8 cellular contexts compared by ENCODE assay signal in genomic region chr5:149240354-149240998, GRCh38. TPM values are rescaled to one million over a fixed set of nuclear protein-coding genes. Genes with fewer than 3 reads are reported as not detected.
A peak's percentile ranks its signal among the peaks of the same experiment; 100 is the strongest.
DNase-seq lines count a peak whose midpoint lies in the region; ATAC-seq, FAIRE-seq and TF ChIP-seq lines count a peak whose summit lies in the region.

No MANE protein-coding gene starts in this region.

- no peak overlapping the region for H3K4me2 ChIP-seq in K562 (ENCODE audit: insufficient read depth, low read length)

- FAIRE-seq in K562 (lab: Jason Lieb, UNC), result no peak

- peak overlapping the region; percentile 48; the same call in 1 of the 2 replicates for H2AFZ ChIP-seq in K562 (ENCODE audit: low read depth, low read length)

- H3K9ac ChIP-seq in K562 (ENCODE audit: insufficient read depth in 1 of 2, low read depth in 2 of 2, low read length in 2 of 2), result no peak overlapping the region

- no TSS peak for BruUV-seq in K562 (replicated peaks; lab: Mats Ljungman, UMichigan)

- POLR2A ChIA-PET in K562 (lab: Yijun Ruan, JAX), result interaction anchor here (0.8 to 0.9 kb wide), 2 partner anchors 9 to 15 kb away, joined by 3 to 4 read pairs; no protein-coding TSS in a partner anchor

- no peaks in the 10 kb centered on the region for H3K9me1 ChIP-seq in K562 (ENCODE audit: control insufficient read depth, insufficient read depth, low read length)

- no peak for TF ChIP-seq POLR2A in K562 (conservative IDR thresholded peaks at IDR 0.05)

- no peak for TF ChIP-seq RAD21 in K562 (CRISPR knock-in tag; conservative IDR thresholded peaks at IDR 0.05 in 1 of 2, IDR thresholded peaks at IDR 0.05 in 1 of 2)

- peaks cover 0 to 14% of the 10 kb centered on the region in 2 experiments; a peak in 1 of 5 replicates for H3K4me1 ChIP-seq in K562 (replicated peaks in 1 of 2; ENCODE audit: control insufficient read depth in 2 of 2, insufficient read depth in 2 of 2, low read length in 2 of 2)

- TF ChIP-seq CTCF in K562 (IDR thresholded peaks at IDR 0.05 in 2 of 3, conservative IDR thresholded peaks at IDR 0.05 in 1 of 3; ENCODE audit: insufficient read depth in 2 of 3, low read depth in 1 of 3, low read length in 3 of 3), result no peak

- no peaks in the 10 kb centered on the region for H3K9me3 ChIP-seq in K562 (replicated peaks; ENCODE audit: control insufficient read depth, insufficient read depth, low read depth, low read length)

- peaks cover 8 to 46% of the 10 kb centered on the region in 2 experiments; a peak in 4 of 5 replicates for H3K27me3 ChIP-seq in K562 (ENCODE audit: control insufficient read depth in 2 of 2, insufficient read depth in 2 of 2, low read length in 2 of 2)

- TF ChIP-seq EP300 in K562 (IDR thresholded peaks at IDR 0.05; ENCODE audit: low read length), result peak; percentile 42; the same call in 1 of the 2 replicates

- intact Hi-C loops in K562 (cut with micrococcal nuclease), result no loop called here

- CTCF ChIA-PET in K562 (lab: Yijun Ruan, JAX; ENCODE audit: low intra/inter-chr PET ratio), result no interaction called here

- H3K4me3 ChIP-seq in K562, result no peak overlapping the region

- peak; percentile 73 for ATAC-seq in GM19438 (IDR thresholded peaks at IDR 0.05; ENCODE audit: low read depth, unreplicated experiment)
- ATAC-seq in activated CD4-positive, CD25-positive, alpha-beta regulatory T cell treated with anti-CD3 and anti-CD28 coated beads, Interleukin-2, amount 50 U/mL, for 24 hours, result peak; percentile 87 to 94
- peak; percentile 29; the same call in 2 of the 3 replicates for ATAC-seq in K562

- in situ Hi-C loops in K562 (cut with MboI), result no loop called here

- no peaks in the 10 kb centered on the region for H3K36me3 ChIP-seq in K562 (ENCODE audit: control insufficient read depth, insufficient read depth, low read length)

- H3K27ac ChIP-seq in K562 (ENCODE audit: extremely low read depth, low read depth, low read length), result no peak overlapping the region

- DNase-seq in K562 (ENCODE audit: extremely low read depth in 1 of 4, low spot score in 3 of 4) (peak in 1 of 4 experiments; percentile 7), amygdala (lab: John Stamatoyannopoulos, UW) (no peak), cerebellum (ENCODE audit: low spot score) (no peak), NCI-H774 (lab: John Stamatoyannopoulos, UW) (no peak), SIG-M5 treated with dmso at 0.1 percent for 504 hours (lab: John Stamatoyannopoulos, UW; ENCODE audit: unreplicated experiment) (no peak)
- DNase-seq in stimulated activated CD4-positive, alpha-beta T cell treated with anti-CD3 and anti-CD28 coated beads, TNF-alpha, amount 100 ng/mL, for 48 hours (ENCODE audit: low read depth in 3 of 3), result peak; percentile 51 to 75 (median 63)

- no peaks in the 10 kb centered on the region for H4K20me1 ChIP-seq in K562 (replicated peaks; ENCODE audit: control insufficient read depth, insufficient read depth, low read length)

- H3K79me2 ChIP-seq in K562 (ENCODE audit: control insufficient read depth, insufficient read depth, low read length), result no peaks in the 10 kb centered on the region

- 3% methylated on average over 13 of the region's 13 CpGs for WGBS in K562 (ENCODE audit: insufficient coverage, low coverage, missing lambda C conversion rate)

TF ChIP-seq in K562, 482 proteins besides CTCF, POLR2A, EP300 and RAD21 (continues in another document):
- TF ChIP-seq ZNF436 (CRISPR knock-in tag; IDR thresholded peaks at IDR 0.05), result no peak
- peak; percentile 90 for TF ChIP-seq ETV1 (tag; conservative IDR thresholded peaks at IDR 0.05; ENCODE audit: low read depth)
- TF ChIP-seq ZBED1 (IDR thresholded peaks at IDR 0.05), result no peak
- no peak for TF ChIP-seq NR2C2 (CRISPR knock-in tag; IDR thresholded peaks at IDR 0.05)
- TF ChIP-seq NR2C2 (tag; IDR thresholded peaks at IDR 0.05), result peak; percentile 55; the same call in 1 of the 2 replicates
- 0 out of 2 replicates have a peak, but pooled peaks have one; percentile 19 for TF ChIP-seq ZNF766 (CRISPR knock-in tag; conservative IDR thresholded peaks at IDR 0.05)
- TF ChIP-seq TFAM (CRISPR knock-in tag; conservative IDR thresholded peaks at IDR 0.05), result no peak
- no peak for TF ChIP-seq ARID2 (IDR thresholded peaks at IDR 0.05)
- TF ChIP-seq E2F6 (IDR thresholded peaks at IDR 0.05; ENCODE audit: borderline replicate concordance in 1 of 2, extremely low read depth in 1 of 2, insufficient read depth in 1 of 2, insufficient read length in 1 of 2, low read depth in 1 of 2, low read length in 1 of 2, poor library complexity in 1 of 2, severe bottlenecking in 1 of 2), result peak in 1 of 2 experiments; percentile 35
- TF ChIP-seq CTBP1 (IDR thresholded peaks at IDR 0.05; ENCODE audit: borderline replicate concordance), result peak; percentile 30; the same call in 1 of the 2 replicates
- TF ChIP-seq BDP1 (IDR thresholded peaks at IDR 0.05; ENCODE audit: insufficient read depth, insufficient read length), result no peak
- no peak for TF ChIP-seq ATF4 (CRISPR knock-in tag; IDR thresholded peaks at IDR 0.05)
- TF ChIP-seq JUND (IDR thresholded peaks at IDR 0.05; ENCODE audit: borderline replicate concordance, low read depth, low read length), result peak; percentile 25; the same call in 1 of the 2 replicates
- TF ChIP-seq JUND (tag; IDR thresholded peaks at IDR 0.05; ENCODE audit: borderline replicate concordance, low read depth, low read length), result no peak
- TF ChIP-seq ZKSCAN8 (CRISPR knock-in tag; IDR thresholded peaks at IDR 0.05), result peak; percentile 59; the same call in 1 of the 2 replicates
- no peak for TF ChIP-seq NONO (IDR thresholded peaks at IDR 0.05; ENCODE audit: low read depth in 2 of 2, low read length in 1 of 2)
- no peak for TF ChIP-seq FOXK1 (CRISPR knock-in tag; IDR thresholded peaks at IDR 0.05; ENCODE audit: borderline replicate concordance)
- TF ChIP-seq ETV6 (IDR thresholded peaks at IDR 0.05; ENCODE audit: borderline replicate concordance in 1 of 2, low read depth in 2 of 2, low read length in 1 of 2), result 0 out of 4 replicates have a peak, but pooled peaks of 1 of the 2 experiments have one; percentile 53
- TF ChIP-seq ETV6 (CRISPR knock-in tag; IDR thresholded peaks at IDR 0.05; ENCODE audit: borderline replicate concordance), result no peak
- TF ChIP-seq BHLHE40 (IDR thresholded peaks at IDR 0.05; ENCODE audit: low read length), result 0 out of 2 replicates have a peak, but pooled peaks have one; percentile 36
- TF ChIP-seq ZNF311 (CRISPR knock-in tag; IDR thresholded peaks at IDR 0.05), result 0 out of 2 replicates have a peak, but pooled peaks have one; percentile 28
- peak; percentile 94; the same call in 1 of the 2 replicates for TF ChIP-seq RNF2 (IDR thresholded peaks at IDR 0.05)

RNA-seq across cellular contexts. Expression of gene AFAP1L1, which starts 31.2 kb away (rescaled TPM):
- not detected in 2 replicates for total RNA-seq in K562 (2011; cell fraction: chromatin; rRNA removed; ENCODE audit: low replicate concordance)
- under 0.01 TPM in 1 of 2 replicates, not detected in the other for total RNA-seq in K562 (2011; cell fraction: nucleolus; rRNA removed)
- total RNA-seq in K562 (2011; cell fraction: nucleoplasm; rRNA removed), result 0.07 TPM in 1 of 2 replicates, not detected in the other
- total RNA-seq in K562 (2014; rRNA removed), result 0.12 TPM in 1 of 2 replicates, not detected in the other
- total RNA-seq in K562 (2014; rRNA removed; fragmentation: Illumina TruSeq; extraction: Trizol), result 0.48 TPM in 1 of 2 replicates, not detected in the other
- total RNA-seq in K562 (2015; rRNA removed; fragmentation: Illumina TruSeq; extraction: Trizol), result 0.04 TPM in 1 of 2 replicates, not detected in the other
- total RNA-seq in K562 (2021), result 0.07 and 0.13 TPM in 2 replicates
- 0.04 TPM in 1 of 2 replicates, not detected in the other for polyA plus RNA-seq in K562 (2011; rRNA removed)
- polyA plus RNA-seq in K562 (2011; cell fraction: cytosol; rRNA removed), result 0.01 TPM in 2 replicates
- not detected in 2 replicates for polyA plus RNA-seq in K562 (2011; cell fraction: nucleus; rRNA removed)
- polyA plus RNA-seq in K562 (2012), result 0.07 and 0.10 TPM in 2 replicates
- 0.03 and 0.10 TPM in 2 replicates for polyA plus RNA-seq in K562 (2014; fragmentation: Illumina TruSeq; extraction: Trizol)
- under 1 TPM; 0.01 to 0.03 TPM for polyA plus RNA-seq in K562 (2014; fragmentation: Nextera tagmentation; extraction: Ambion mirVana)
- polyA plus RNA-seq in K562 (2014; rRNA removed), result 0.12 TPM in 1 of 2 replicates, not detected in the other
- polyA minus RNA-seq in K562 (2011; rRNA and poly(A)+ RNA removed), result not detected in 2 replicates
- polyA minus RNA-seq in K562 (2011; cell fraction: cytosol; rRNA and poly(A)+ RNA removed), result not detected in 2 replicates
- polyA minus RNA-seq in K562 (2011; cell fraction: nucleus; rRNA and poly(A)+ RNA removed), result not detected in 2 replicates
- 6.1 TPM for total RNA-seq in cerebellum

Comparison
In these comparisons a context has a peak if more than half of its experiments do, and no peak if none do; other contexts are left out.
1. ATAC-seq: peak in every context shown above with its lines; median percentile 90 in activated CD4-positive, CD25-positive, alpha-beta regulatory T cell treated with anti-CD3 and anti-CD28 coated beads, Interleukin-2, amount 50 U/mL, for 24 hours; 73 in GM19438; 29 in K562.
2. DNase-seq: peak in stimulated activated CD4-positive, alpha-beta T cell treated with anti-CD3 and anti-CD28 coated beads, TNF-alpha, amount 100 ng/mL, for 48 hours (3 of 3); none in amygdala (0 of 56), cerebellum (single experiment), NCI-H774 (single experiment) and SIG-M5 treated with dmso at 0.1 percent for 504 hours (single experiment).